1 cellular context compared by ENCODE assay signal in genomic region chr2:178484245-178485041, GRCh38.
A peak's percentile ranks its signal among the peaks of the same experiment; 100 is the strongest.
TF ChIP-seq lines count a peak whose summit lies in the region.

No MANE protein-coding gene starts in this region.

TF ChIP-seq in HepG2, 621 proteins besides CTCF, POLR2A, EP300 and RAD21:
- TF ChIP-seq LCORL (IDR thresholded peaks at IDR 0.05) (peak; percentile 94), LCORL (CRISPR knock-in tag; IDR thresholded peaks at IDR 0.05) (no peak), GTF2F1 (IDR thresholded peaks at IDR 0.05; ENCODE audit: low read length) (0 out of 2 replicates have a peak, but pooled peaks have one; percentile 36)
- TF ChIP-seq, protein P1, sequence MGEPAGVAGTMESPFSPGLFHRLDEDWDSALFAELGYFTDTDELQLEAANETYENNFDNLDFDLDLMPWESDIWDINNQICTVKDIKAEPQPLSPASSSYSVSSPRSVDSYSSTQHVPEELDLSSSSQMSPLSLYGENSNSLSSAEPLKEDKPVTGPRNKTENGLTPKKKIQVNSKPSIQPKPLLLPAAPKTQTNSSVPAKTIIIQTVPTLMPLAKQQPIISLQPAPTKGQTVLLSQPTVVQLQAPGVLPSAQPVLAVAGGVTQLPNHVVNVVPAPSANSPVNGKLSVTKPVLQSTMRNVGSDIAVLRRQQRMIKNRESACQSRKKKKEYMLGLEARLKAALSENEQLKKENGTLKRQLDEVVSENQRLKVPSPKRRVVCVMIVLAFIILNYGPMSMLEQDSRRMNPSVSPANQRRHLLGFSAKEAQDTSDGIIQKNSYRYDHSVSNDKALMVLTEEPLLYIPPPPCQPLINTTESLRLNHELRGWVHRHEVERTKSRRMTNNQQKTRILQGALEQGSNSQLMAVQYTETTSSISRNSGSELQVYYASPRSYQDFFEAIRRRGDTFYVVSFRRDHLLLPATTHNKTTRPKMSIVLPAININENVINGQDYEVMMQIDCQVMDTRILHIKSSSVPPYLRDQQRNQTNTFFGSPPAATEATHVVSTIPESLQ (CRISPR knock-in tag; conservative IDR thresholded peaks at IDR 0.05) = no peak
